16 cellular contexts compared by ENCODE assay signal in the genomic region with DNA sequence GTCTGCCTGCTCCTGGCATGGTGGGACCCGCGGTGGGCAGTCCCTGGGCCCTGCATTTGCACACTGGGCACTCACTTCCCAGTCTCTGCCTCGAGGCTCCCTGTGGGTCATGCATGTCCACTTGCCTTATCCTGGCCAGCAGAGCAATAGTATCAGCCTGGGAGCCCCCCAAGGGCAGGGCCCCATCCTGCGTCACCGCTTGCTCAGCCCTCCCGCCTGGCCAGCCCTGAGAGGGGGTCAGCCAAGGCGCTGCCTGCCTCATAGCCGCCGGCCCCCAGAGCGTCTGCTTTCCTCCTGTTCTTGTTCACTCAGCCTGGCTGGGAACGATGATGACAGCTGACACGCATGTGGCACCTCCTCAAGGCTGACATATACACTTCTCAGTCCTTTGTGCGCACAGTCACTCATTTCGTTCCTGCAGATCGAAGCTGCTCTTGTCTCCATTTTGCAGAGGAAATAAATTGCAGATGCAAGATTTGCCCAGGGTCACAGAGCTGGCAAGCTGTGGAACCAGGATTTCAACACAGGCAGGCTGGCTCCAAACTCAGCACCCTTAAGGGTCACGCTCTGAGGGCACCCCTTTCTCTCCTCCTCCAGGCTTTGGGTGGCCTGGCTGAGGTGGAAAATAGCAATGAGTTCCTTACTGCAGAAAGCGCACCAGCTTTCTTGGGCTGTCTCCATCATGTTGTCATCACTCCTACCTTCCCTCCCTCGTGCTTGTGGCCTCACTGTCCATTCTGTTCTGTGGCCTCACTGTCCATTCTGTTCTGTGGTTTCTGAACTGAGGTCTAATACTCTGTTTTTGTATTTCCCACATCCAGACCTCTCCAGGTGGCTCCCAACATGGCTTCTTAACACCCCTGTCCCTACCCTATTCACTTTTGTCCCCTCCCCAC. TPM values are rescaled to one million over a fixed set of nuclear protein-coding genes. Genes with fewer than 3 reads are reported as not detected.
DNase-seq lines count a peak whose midpoint lies in the region; ATAC-seq and TF ChIP-seq lines count a peak whose summit lies in the region.
"Had no signal": no experiment of that assay in that cellular context is flagged by ENCODE, and none has a peak within 500 bp of the region (broad histone marks: within the 10 kb centered on the region; RNA-seq: fewer than 3 reads in every experiment).

No MANE protein-coding gene starts in this region.

- H3K4me1 ChIP-seq in right cardiac atrium (ENCODE audit: control insufficient read depth, insufficient read depth, low read length) = peaks cover 2% of the 10 kb centered on the region

- intact Hi-C loops in right cardiac atrium (cut with DNase I) = no loop called here

- TF ChIP-seq CTCF in choroid plexus epithelial cell (conservative IDR thresholded peaks at IDR 0.05; ENCODE audit: low read depth, low read length) = no peak

- WGBS in right cardiac atrium = 27% methylated on average over 18 of the region's 18 CpGs

- H3K27me3 ChIP-seq in right cardiac atrium (ENCODE audit: control insufficient read depth, insufficient read depth) = no peaks in the 10 kb centered on the region

- DNase-seq in EH (ENCODE audit: low read depth) (peak; percentile 8), choroid plexus epithelial cell (ENCODE audit: low read depth) (peak; percentile 6), right cardiac atrium (peak; percentile 91 to 94 (median 94)), retina (peak; percentile 83), NCI-H526 (lab: John Stamatoyannopoulos, UW) (no peak), GOT3 (lab: John Stamatoyannopoulos, UW) (no peak)
- DNase-seq: activated CD8-positive, alpha-beta memory T cell treated with anti-CD3 and anti-CD28 coated beads, Interleukin-2, amount 10 ng/mL, durations not matched to agents 7 days and 5 days; activated naive CD4-positive, alpha-beta T cell; NCI-H2081 treated with DMSO at 0.1 percent for 48 hours; RPMI8226; T-helper 17 cell had no signal

- H3K9me3 ChIP-seq in right cardiac atrium (ENCODE audit: control insufficient read depth, low read length) = no peaks in the 10 kb centered on the region

- H3K27ac ChIP-seq in right cardiac atrium (ENCODE audit: low read length) = no peak overlapping the region

- peak; percentile 94 to 96 for ATAC-seq in right cardiac atrium
- no peak for ATAC-seq in GM18909 (IDR thresholded peaks at IDR 0.05; ENCODE audit: poor library complexity, unreplicated experiment)
- no peak for ATAC-seq in GM18861 (IDR thresholded peaks at IDR 0.05; ENCODE audit: unreplicated experiment)
- ATAC-seq: activated CD4-positive, CD25-positive, alpha-beta regulatory T cell treated with anti-CD3 and anti-CD28 coated beads, Interleukin-2, amount 50 U/mL, for 24 hours; activated CD8-positive, alpha-beta memory T cell treated with anti-CD3 and anti-CD28 coated beads, Interleukin-2, amount 10 ng/mL, durations not matched to agents 7 days and 5 days; T-helper 17 cell had no signal

- H3K4me3 ChIP-seq in choroid plexus epithelial cell (ENCODE audit: low read depth, low read length) = no peak overlapping the region
- no peak overlapping the region for H3K4me3 ChIP-seq in right cardiac atrium (ENCODE audit: low read length)

RNA-seq across cellular contexts. Expression of a gene that starts 17.2 kb away (rescaled TPM):
- total RNA-seq in right cardiac atrium = 1 to 10 TPM; 3.6 to 9.3 (median 5.3) TPM
- polyA plus RNA-seq in right cardiac atrium = 2.5 TPM
- total RNA-seq: activated CD8-positive, alpha-beta memory T cell treated with anti-CD3 and anti-CD28 coated beads, Interleukin-2, amount 10 ng/mL, durations not matched to agents 7 days and 5 days; mesothelial cell of epicardium; osteocyte had no signal

RNA-seq across cellular contexts. Expression of a gene that starts 25.5 kb away (rescaled TPM):
- not detected for total RNA-seq in right cardiac atrium
- polyA plus RNA-seq in right cardiac atrium = not detected
- total RNA-seq: activated CD8-positive, alpha-beta memory T cell treated with anti-CD3 and anti-CD28 coated beads, Interleukin-2, amount 10 ng/mL, durations not matched to agents 7 days and 5 days; mesothelial cell of epicardium; osteocyte; T-helper 17 cell had no signal

Comparison
In these comparisons a context has a peak if more than half of its experiments do, and no peak if none do; other contexts are left out.
1. DNase-seq: peak in EH (single experiment), choroid plexus epithelial cell (single experiment), right cardiac atrium (3 of 3) and retina (single experiment); none in NCI-H526 (0 of 2) and GOT3 (single experiment).
2. ATAC-seq: peak in right cardiac atrium (2 of 2); none in GM18909 (single experiment) and GM18861 (single experiment).